ENCODE assay signal across 13 cellular contexts in the genomic region with DNA sequence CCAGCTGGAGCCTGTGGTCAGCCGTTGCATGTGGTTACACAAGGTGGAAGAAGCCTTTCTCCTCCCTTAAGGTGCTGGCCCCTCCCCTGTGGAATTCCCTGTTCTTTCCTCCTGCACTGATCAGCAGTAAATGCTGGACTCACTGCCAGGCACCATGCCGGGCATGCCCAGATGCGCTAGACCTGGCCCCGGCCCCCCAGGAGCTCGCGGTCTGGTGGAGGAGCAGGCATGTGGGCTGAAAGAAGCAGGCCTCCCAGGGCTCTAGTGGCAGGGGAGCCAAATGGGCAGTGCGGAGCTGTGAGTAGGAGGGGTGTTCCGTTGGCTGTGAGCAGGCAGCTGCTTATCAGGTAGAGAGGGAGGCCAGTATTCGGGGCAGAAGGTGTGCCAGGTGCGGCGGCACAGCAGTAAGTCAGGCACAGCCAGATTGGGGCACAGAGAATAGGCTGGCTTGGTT. TPM values are rescaled to one million over a fixed set of nuclear protein-coding genes. Genes with fewer than 3 reads are reported as not detected.
DNase-seq lines count a peak whose midpoint lies in the region; ATAC-seq and TF ChIP-seq lines count a peak whose summit lies in the region.
"Had no signal": no experiment of that assay in that cellular context is flagged by ENCODE, and none has a peak within 500 bp of the region (broad histone marks: within the 10 kb centered on the region; RNA-seq: fewer than 3 reads in every experiment).

No MANE protein-coding gene starts in this region.

- no peak overlapping the region for H2BK15ac ChIP-seq in mesenchymal stem cell (ENCODE audit: low read depth, poor library complexity, severe bottlenecking)

- peaks cover 78% of the 10 kb centered on the region for H3K4me1 Mint-ChIP-seq in CD14-positive monocyte
- peaks cover 41% of the 10 kb centered on the region for H3K4me1 Mint-ChIP-seq in activated naive CD8-positive, alpha-beta T cell treated with anti-CD3 and anti-CD28 coated beads, Interleukin-2, amount 10 ng/mL, durations not matched to agents 7 days and 5 days

- H3K14ac ChIP-seq in mesenchymal stem cell (ENCODE audit: low read length in 2 of 2) = peak overlapping the region in 1 of 2 experiments; percentile 38

- no peak overlapping the region for H3K23ac ChIP-seq in mesenchymal stem cell (ENCODE audit: low read length in 2 of 2)

- H3K27me3 ChIP-seq in mesenchymal stem cell (ENCODE audit: control insufficient read depth in 1 of 2, insufficient read depth in 1 of 2, low read length in 2 of 2) = no peaks in the 10 kb centered on the region
- H3K27me3 ChIP-seq: colonic mucosa had no signal

- H3K4me2 ChIP-seq in mesenchymal stem cell (ENCODE audit: low read length, poor library complexity, severe bottlenecking) = no peak overlapping the region

- TF ChIP-seq CTCF in CD14-positive monocyte (IDR thresholded peaks at IDR 0.05) (no peak), GM20000 (IDR thresholded peaks at IDR 0.05; ENCODE audit: extremely low read depth, missing control alignments) (no peak)

- no peak overlapping the region for H3K4me3 Mint-ChIP-seq in CD14-positive monocyte
- no peak overlapping the region for H3K4me3 Mint-ChIP-seq in activated naive CD8-positive, alpha-beta T cell treated with anti-CD3 and anti-CD28 coated beads, Interleukin-2, amount 10 ng/mL, durations not matched to agents 7 days and 5 days

- peaks cover 25% of the 10 kb centered on the region for H3K79me1 ChIP-seq in mesenchymal stem cell (replicated peaks; ENCODE audit: low read length, poor library complexity, severe bottlenecking)

- H2AFZ ChIP-seq in mesenchymal stem cell (ENCODE audit: low read depth, low read length) = no peak overlapping the region

- no peak overlapping the region for H3K4ac ChIP-seq in mesenchymal stem cell (ENCODE audit: low read depth in 1 of 2, low read length in 2 of 2)

- ATAC-seq in activated naive CD8-positive, alpha-beta T cell treated with anti-CD3 and anti-CD28 coated beads, Interleukin-2, amount 10 ng/mL, durations not matched to agents 7 days and 5 days (ENCODE audit: low read depth) = no peak
- no peak for ATAC-seq in HG02970 (IDR thresholded peaks at IDR 0.05; ENCODE audit: low FRiP score, unreplicated experiment)
- ATAC-seq: psoas muscle had no signal

- H3K36me3 ChIP-seq in KOPT-K1 (ENCODE audit: insufficient read depth, low read length) (peaks cover 13% of the 10 kb centered on the region), mesenchymal stem cell (ENCODE audit: control insufficient read depth in 1 of 2, insufficient read depth in 2 of 2, low read depth in 1 of 2, low read length in 2 of 2) (peaks cover 0 to 23% of the 10 kb centered on the region in 2 experiments)
- H3K36me3 ChIP-seq: colonic mucosa had no signal

- H3K18ac ChIP-seq in mesenchymal stem cell (ENCODE audit: low read depth in 1 of 2, low read length in 2 of 2) = peak overlapping the region; percentile 14 to 58

- DNase-seq in CD14-positive monocyte (ENCODE audit: low spot score) (peak; percentile 45), mesenchymal stem cell (no peak), GOT3 (lab: John Stamatoyannopoulos, UW) (no peak), NCI-H446 (lab: John Stamatoyannopoulos, UW) (no peak), GM20000 (ENCODE audit: low spot score) (no peak)
- no peak for DNase-seq in activated naive CD8-positive, alpha-beta T cell treated with anti-CD3 and anti-CD28 coated beads, Interleukin-2, amount 10 ng/mL, durations not matched to agents 7 days and 5 days
- DNase-seq: colonic mucosa, DMS153 had no signal

- no peaks in the 10 kb centered on the region for H3K9me3 Mint-ChIP-seq in CD14-positive monocyte
- no peaks in the 10 kb centered on the region for H3K9me3 Mint-ChIP-seq in activated naive CD8-positive, alpha-beta T cell treated with anti-CD3 and anti-CD28 coated beads, Interleukin-2, amount 10 ng/mL, durations not matched to agents 7 days and 5 days

- H3K27me3 Mint-ChIP-seq in CD14-positive monocyte (ENCODE audit: low read depth in 3 of 3) = peaks cover 0 to 3% (median 0%) of the 10 kb centered on the region in 3 donors
- H3K27me3 Mint-ChIP-seq in activated naive CD8-positive, alpha-beta T cell treated with anti-CD3 and anti-CD28 coated beads, Interleukin-2, amount 10 ng/mL, durations not matched to agents 7 days and 5 days = no peaks in the 10 kb centered on the region

- no peak overlapping the region for H2BK5ac ChIP-seq in mesenchymal stem cell (ENCODE audit: low read depth, low read length, poor library complexity, severe bottlenecking)

- peak overlapping the region; percentile 69 to 96 (median 89) for H3K27ac Mint-ChIP-seq in CD14-positive monocyte
- H3K27ac Mint-ChIP-seq in activated naive CD8-positive, alpha-beta T cell treated with anti-CD3 and anti-CD28 coated beads, Interleukin-2, amount 10 ng/mL, durations not matched to agents 7 days and 5 days = peak overlapping the region; percentile 68

- H3K27ac ChIP-seq in KOPT-K1 (ENCODE audit: low read depth, low read length, poor library complexity, severe bottlenecking) (peak overlapping the region; percentile 40), mesenchymal stem cell (ENCODE audit: low read length, poor library complexity, severe bottlenecking) (peak overlapping the region; percentile 74)
- H3K27ac ChIP-seq: colonic mucosa, psoas muscle had no signal

- H4K8ac ChIP-seq in mesenchymal stem cell (ENCODE audit: low read length) = peak overlapping the region; percentile 39

- 88% methylated on average over 11 of the region's 11 CpGs for WGBS in mesenchymal stem cell

- H2BK12ac ChIP-seq in mesenchymal stem cell (ENCODE audit: low read length in 2 of 2) = peak overlapping the region; percentile 17 to 28

- no peak overlapping the region for H3K9ac ChIP-seq in mesenchymal stem cell (ENCODE audit: low read length)

- H3K4me1 ChIP-seq in mesenchymal stem cell (ENCODE audit: control insufficient read depth, insufficient read depth, low read depth, low read length) = peaks cover 44% of the 10 kb centered on the region

- H3K36me3 Mint-ChIP-seq in CD14-positive monocyte = peaks cover 15 to 37% of the 10 kb centered on the region in 2 donors
- H3K36me3 Mint-ChIP-seq in activated naive CD8-positive, alpha-beta T cell treated with anti-CD3 and anti-CD28 coated beads, Interleukin-2, amount 10 ng/mL, durations not matched to agents 7 days and 5 days = peaks cover 10% of the 10 kb centered on the region

- H3K9me3 ChIP-seq in KOPT-K1 (ENCODE audit: insufficient read depth, low read length, poor library complexity, severe bottlenecking) = no peaks in the 10 kb centered on the region
- no peaks in the 10 kb centered on the region for H3K9me3 ChIP-seq in mesenchymal stem cell (ENCODE audit: control insufficient read depth, low read length)
- H3K9me3 ChIP-seq: colonic mucosa, psoas muscle had no signal

- peak overlapping the region; percentile 67 for H2AK5ac ChIP-seq in mesenchymal stem cell (ENCODE audit: low read length, severe bottlenecking)

- intact Hi-C loops in CD14-positive monocyte (cut with micrococcal nuclease) = no loop called here

- no peak overlapping the region for H2BK120ac ChIP-seq in mesenchymal stem cell (ENCODE audit: low read depth, low read length)

- H4K91ac ChIP-seq in mesenchymal stem cell (ENCODE audit: low read length) = no peak overlapping the region

- POLR2A ChIA-PET in activated naive CD8-positive, alpha-beta T cell treated with anti-CD3 and anti-CD28 coated beads, Interleukin-2, amount 10 ng/mL, durations not matched to agents 7 days and 5 days (lab: Charles Lee) = interaction anchor here (1.5 kb wide), 1 partner anchor 10 kb away, joined by 3 read pairs; a partner anchor contains a TSS

- H3K4me3 ChIP-seq in mesenchymal stem cell (ENCODE audit: insufficient read depth in 1 of 2, low read depth in 1 of 2, low read length in 2 of 2) = no peak overlapping the region
- H3K4me3 ChIP-seq: colonic mucosa, psoas muscle had no signal

RNA-seq across cellular contexts. Expression of a gene that starts 10.2 kb away (rescaled TPM):
- polyA plus RNA-seq in CD14-positive monocyte = 10 to 100 TPM; 30.4 to 33.4 TPM
- 100 to 1,000 TPM; 160 to 163 TPM for total RNA-seq in activated naive CD8-positive, alpha-beta T cell treated with anti-CD3 and anti-CD28 coated beads, Interleukin-2, amount 10 ng/mL, durations not matched to agents 7 days and 5 days
- 40.1 TPM for polyA plus RNA-seq in mesenchymal stem cell (2013, experiment 1 of 2)
- 38.8 TPM for polyA plus RNA-seq in mesenchymal stem cell (2013, experiment 2 of 2)

RNA-seq across cellular contexts. Expression of a gene that starts 24.0 kb away (rescaled TPM):
- not detected for polyA plus RNA-seq in CD14-positive monocyte
- total RNA-seq in activated naive CD8-positive, alpha-beta T cell treated with anti-CD3 and anti-CD28 coated beads, Interleukin-2, amount 10 ng/mL, durations not matched to agents 7 days and 5 days = 1 to 10 TPM; 6.9 to 7.4 TPM
- 777 TPM for polyA plus RNA-seq in mesenchymal stem cell (2013, experiment 1 of 2)
- 775 TPM for polyA plus RNA-seq in mesenchymal stem cell (2013, experiment 2 of 2)

RNA-seq across cellular contexts. Expression of a gene that starts 34.1 kb away (rescaled TPM):
- under 1 TPM in 1 of 2 donors, not detected in 1; 0.15 TPM for polyA plus RNA-seq in CD14-positive monocyte
- under 1 TPM; 0.19 to 0.40 TPM for total RNA-seq in activated naive CD8-positive, alpha-beta T cell treated with anti-CD3 and anti-CD28 coated beads, Interleukin-2, amount 10 ng/mL, durations not matched to agents 7 days and 5 days
- polyA plus RNA-seq in mesenchymal stem cell (2013, experiment 1 of 2) = 0.08 TPM
- 0.07 TPM for polyA plus RNA-seq in mesenchymal stem cell (2013, experiment 2 of 2)
- total RNA-seq: activated CD8-positive, alpha-beta memory T cell treated with anti-CD3 and anti-CD28 coated beads for 36 hours; psoas muscle; RPMI7951 had no signal
- polyA plus RNA-seq: psoas muscle had no signal
